ENCODE assay signal across 9 cellular contexts in the genomic region with DNA sequence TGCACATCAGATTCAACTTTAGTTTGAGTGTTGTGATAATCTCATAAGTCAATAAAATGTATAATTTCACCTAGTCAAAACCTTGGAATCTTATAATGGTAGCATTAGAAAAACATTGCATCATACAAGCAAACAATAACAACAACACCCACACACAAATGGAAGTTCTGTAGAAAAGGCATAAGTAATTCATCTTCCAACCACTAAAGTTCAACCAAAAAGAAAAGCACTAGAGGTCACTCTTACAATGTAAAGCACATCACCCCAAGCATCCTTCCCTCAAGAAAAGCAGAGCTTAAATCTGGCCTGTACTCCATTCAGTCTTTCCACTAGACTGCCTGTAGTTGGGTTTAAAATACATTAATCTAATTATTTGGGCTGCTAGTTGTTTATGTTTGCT. TPM values are rescaled to one million over a fixed set of nuclear protein-coding genes. Genes with fewer than 3 reads are reported as not detected.
A peak's percentile ranks its signal among the peaks of the same experiment; 100 is the strongest.
DNase-seq lines count a peak whose midpoint lies in the region; ATAC-seq, FAIRE-seq and TF ChIP-seq lines count a peak whose summit lies in the region.
"Had no signal": no experiment of that assay in that cellular context is flagged by ENCODE, and none has a peak within 500 bp of the region (broad histone marks: within the 10 kb centered on the region; RNA-seq: fewer than 3 reads in every experiment).

No MANE protein-coding gene starts in this region.

- in situ Hi-C loops in K562 (cut with MboI): no loop called here

- no peak overlapping the region for H3K4me2 ChIP-seq in MM.1S (ENCODE audit: low read depth, low read length)
- no peak overlapping the region for H3K4me2 ChIP-seq in K562 (ENCODE audit: insufficient read depth, low read length)

- POLR2A ChIA-PET in K562 (lab: Yijun Ruan, JAX): no interaction called here

- H2AFZ ChIP-seq in MM.1S (ENCODE audit: low read length): no peak overlapping the region
- H2AFZ ChIP-seq in K562 (ENCODE audit: low read depth, low read length): no peak overlapping the region

- no peaks in the 10 kb centered on the region for H3K9me3 ChIP-seq in MM.1S (replicated peaks; ENCODE audit: insufficient read depth, low read length)
- H3K9me3 ChIP-seq in K562 (replicated peaks; ENCODE audit: control insufficient read depth, insufficient read depth, low read depth, low read length): no peaks in the 10 kb centered on the region
- no peaks in the 10 kb centered on the region for H3K9me3 ChIP-seq in adrenal gland (replicated peaks in 1 of 3)

- H3K4me3 ChIP-seq in MM.1S (ENCODE audit: low read length): no peak overlapping the region
- H3K4me3 ChIP-seq in K562: no peak overlapping the region
- no peak overlapping the region for H3K4me3 ChIP-seq in adrenal gland

- H3F3A ChIP-seq in MM.1S (ENCODE audit: insufficient read depth, low read length): no peaks in the 10 kb centered on the region

- H3K27ac ChIP-seq in MM.1S (ENCODE audit: low read length): no peak overlapping the region
- no peak overlapping the region for H3K27ac ChIP-seq in K562 (ENCODE audit: extremely low read depth, low read depth, low read length)
- H3K27ac ChIP-seq in adrenal gland: no peak overlapping the region

- no peaks in the 10 kb centered on the region for H3K9me2 ChIP-seq in MM.1S (replicated peaks; ENCODE audit: insufficient read depth, low read length)

- H3K4me1 ChIP-seq in MM.1S (ENCODE audit: low read length): no peaks in the 10 kb centered on the region
- H3K4me1 ChIP-seq in K562 (replicated peaks in 1 of 2; ENCODE audit: control insufficient read depth in 2 of 2, insufficient read depth in 2 of 2, low read length in 2 of 2): no peaks in the 10 kb centered on the region
- H3K4me1 ChIP-seq in adrenal gland (replicated peaks in 1 of 2): no peaks in the 10 kb centered on the region

- no peaks in the 10 kb centered on the region for H3K79me2 ChIP-seq in MM.1S (ENCODE audit: low read length)
- no peaks in the 10 kb centered on the region for H3K79me2 ChIP-seq in K562 (ENCODE audit: control insufficient read depth, insufficient read depth, low read length)

- no peak overlapping the region for H3K9ac ChIP-seq in MM.1S (ENCODE audit: low read length)
- H3K9ac ChIP-seq in K562 (ENCODE audit: insufficient read depth in 1 of 2, low read depth in 2 of 2, low read length in 2 of 2): no peak overlapping the region

- CTCF ChIA-PET in K562 (lab: Yijun Ruan, JAX; ENCODE audit: low intra/inter-chr PET ratio): no interaction called here

- TF ChIP-seq RAD21 in K562 (CRISPR knock-in tag; conservative IDR thresholded peaks at IDR 0.05 in 1 of 2, IDR thresholded peaks at IDR 0.05 in 1 of 2): peak; percentile 24 to 46; a peak in 2 of 4 replicates

- no peaks in the 10 kb centered on the region for H3K9me1 ChIP-seq in K562 (ENCODE audit: control insufficient read depth, insufficient read depth, low read length)

- BruUV-seq in K562 (replicated peaks; lab: Mats Ljungman, UMichigan): no TSS peak

- intact Hi-C loops in K562 (cut with micrococcal nuclease) (no loop called here), adrenal gland (cut with DNase I) (no loop called here)

- H3K36me3 ChIP-seq in MM.1S (replicated peaks; ENCODE audit: insufficient read depth, low read length) (no peaks in the 10 kb centered on the region), K562 (ENCODE audit: control insufficient read depth, insufficient read depth, low read length) (no peaks in the 10 kb centered on the region), adrenal gland (replicated peaks in 1 of 2) (no peaks in the 10 kb centered on the region)

- TF ChIP-seq EP300 in K562 (IDR thresholded peaks at IDR 0.05; ENCODE audit: low read length): no peak

- ATAC-seq in GM18858 (IDR thresholded peaks at IDR 0.05; ENCODE audit: unreplicated experiment): peak; percentile 46
- no peak for ATAC-seq in K562
- ATAC-seq in omental fat pad (ENCODE audit: low FRiP score): peak; percentile 48
- no peak for ATAC-seq in HG02884 (IDR thresholded peaks at IDR 0.05; ENCODE audit: unreplicated experiment)
- ATAC-seq in HG03097 (IDR thresholded peaks at IDR 0.05; ENCODE audit: low FRiP score, unreplicated experiment): no peak
- ATAC-seq: activated CD4-positive, alpha-beta T cell treated with anti-CD3 and anti-CD28 coated beads for 36 hours had no signal

- peak; percentile 23 for TF ChIP-seq CTCF in MM.1S (IDR thresholded peaks at IDR 0.05; ENCODE audit: low read length)
- peak in 1 of 3 experiments; percentile 7; a peak in 1 of 6 replicates for TF ChIP-seq CTCF in K562 (IDR thresholded peaks at IDR 0.05 in 2 of 3, conservative IDR thresholded peaks at IDR 0.05 in 1 of 3; ENCODE audit: insufficient read depth in 2 of 3, low read depth in 1 of 3, low read length in 3 of 3)
- no peak for TF ChIP-seq CTCF in omental fat pad (IDR thresholded peaks at IDR 0.05)
- peak in 1 of 6 experiments; percentile 10 for TF ChIP-seq CTCF in adrenal gland (IDR thresholded peaks at IDR 0.05)

- FAIRE-seq in K562 (lab: Jason Lieb, UNC): no peak

- H4K20me1 ChIP-seq in MM.1S (ENCODE audit: insufficient read depth, low read length): no peaks in the 10 kb centered on the region
- no peaks in the 10 kb centered on the region for H4K20me1 ChIP-seq in K562 (replicated peaks; ENCODE audit: control insufficient read depth, insufficient read depth, low read length)

- DNase-seq in MM.1S: peak; percentile 18
- DNase-seq in K562 (ENCODE audit: extremely low read depth in 1 of 4, low spot score in 3 of 4): no peak
- DNase-seq in omental fat pad (ENCODE audit: low spot score): no peak
- DNase-seq in adrenal gland: no peak
- DNase-seq: activated CD4-positive, alpha-beta T cell treated with anti-CD3 and anti-CD28 coated beads for 36 hours; stimulated activated CD4-positive, alpha-beta T cell treated with anti-CD3 and anti-CD28 coated beads, Interleukin-4, amount 100 ng/mL, for 1 hour had no signal

- H3K27me3 ChIP-seq in MM.1S (replicated peaks; ENCODE audit: insufficient read depth, low read length) (no peaks in the 10 kb centered on the region), K562 (ENCODE audit: control insufficient read depth in 2 of 2, insufficient read depth in 2 of 2, low read length in 2 of 2) (no peaks in the 10 kb centered on the region), adrenal gland (no peaks in the 10 kb centered on the region)

- no peak for TF ChIP-seq POLR2A in K562 (conservative IDR thresholded peaks at IDR 0.05)
- no peak for TF ChIP-seq POLR2A in adrenal gland (IDR thresholded peaks at IDR 0.05)

TF ChIP-seq in K562, 482 proteins besides CTCF, POLR2A, EP300 and RAD21:
- TF ChIP-seq RBM34 (IDR thresholded peaks at IDR 0.05; ENCODE audit: borderline replicate concordance, insufficient read depth, low read length) (no peak), CEBPG (CRISPR knock-in tag; IDR thresholded peaks at IDR 0.05) (no peak), CEBPG (tag; conservative IDR thresholded peaks at IDR 0.05 in 1 of 2, IDR thresholded peaks at IDR 0.05 in 1 of 2) (peak in 1 of 2 experiments; percentile 47; a peak in 1 of 4 replicates)

RNA-seq across cellular contexts. Expression of a gene that starts 1.8 kb away (rescaled TPM):
- total RNA-seq in K562 (2011; cell fraction: chromatin; rRNA removed; ENCODE audit: low replicate concordance): not detected in 2 replicates
- total RNA-seq in K562 (2011; cell fraction: nucleolus; rRNA removed): not detected in 2 replicates
- total RNA-seq in K562 (2011; cell fraction: nucleoplasm; rRNA removed): not detected in 2 replicates
- total RNA-seq in K562 (2014; rRNA removed) (not detected in 2 replicates), K562 (2014; rRNA removed; fragmentation: Illumina TruSeq; extraction: Trizol) (not detected in 2 replicates), K562 (2015; rRNA removed; fragmentation: Illumina TruSeq; extraction: Trizol) (0.11 TPM in 1 of 2 replicates, not detected in the other), K562 (2021) (not detected in 2 replicates), omental fat pad (not detected), adrenal gland (1 to 10 TPM in 2 of 8 donors, under 1 TPM in 1, not detected in 5; 0.17 to 2.6 (median 1.8) TPM)
- polyA plus RNA-seq in K562 (2011; rRNA removed) (not detected in 2 replicates), K562 (2014; fragmentation: Illumina TruSeq; extraction: Trizol) (not detected in 2 replicates), K562 (2014; fragmentation: Nextera tagmentation; extraction: Ambion mirVana) (not detected), K562 (2014; rRNA removed) (not detected in 2 replicates), adrenal gland (under 1 TPM; 0.24 to 0.56 (median 0.49) TPM)
- polyA plus RNA-seq in K562 (2011; cell fraction: cytosol; rRNA removed): not detected in 2 replicates
- polyA plus RNA-seq in K562 (2011; cell fraction: nucleus; rRNA removed): not detected in 2 replicates
- 0.39 TPM in 1 of 2 replicates, not detected in the other for polyA plus RNA-seq in K562 (2012)
- polyA minus RNA-seq in K562 (2011; rRNA and poly(A)+ RNA removed): not detected in 2 replicates
- polyA minus RNA-seq in K562 (2011; cell fraction: cytosol; rRNA and poly(A)+ RNA removed): not detected in 2 replicates
- polyA minus RNA-seq in K562 (2011; cell fraction: nucleus; rRNA and poly(A)+ RNA removed): not detected in 2 replicates
- total RNA-seq: activated CD4-positive, alpha-beta T cell treated with anti-CD3 and anti-CD28 coated beads for 36 hours had no signal

Comparison
In these comparisons a context has a peak if more than half of its experiments do, and no peak if none do; other contexts are left out.
1. ATAC-seq: peak in GM18858 (single experiment) and omental fat pad (single experiment); none in K562 (single experiment), HG02884 (single experiment) and HG03097 (single experiment).